In genomic region chr6:70724524-70724923, GRCh38 we compare ENCODE assay signal across 13 cellular contexts.
"Had no signal": no experiment of that assay in that cellular context is flagged by ENCODE, and none has a peak within 500 bp of the region (broad histone marks: within the 10 kb centered on the region; RNA-seq: fewer than 3 reads in every experiment).

No MANE protein-coding gene starts in this region.

- H3K27ac ChIP-seq: adrenal gland, colonic mucosa, right atrium auricular region, transverse colon had no signal

- ATAC-seq: left ventricle myocardium superior, SK-N-SH treated with all-trans-retinoic acid at 6 μM for 48 hours had no signal

- H3K9me3 ChIP-seq: adrenal gland, colonic mucosa, right atrium auricular region, transverse colon had no signal

- DNase-seq: activated CD4-positive, CD25-positive, alpha-beta regulatory T cell treated with anti-CD3 and anti-CD28 coated beads, Interleukin-2, amount 50 U/mL, for 72 hours; activated gamma-delta T cell; adrenal gland; caudate nucleus; colonic mucosa; kidney; left ventricle myocardium superior; posterior cingulate gyrus; Right ventricle myocardium superior; substantia nigra; transverse colon had no signal

- H3K27me3 ChIP-seq: adrenal gland, colonic mucosa, right atrium auricular region, transverse colon had no signal
